In genomic region chr12:70709022-70709421, GRCh38 we compare ENCODE assay signal across 1 cellular context.
TF ChIP-seq lines count a peak whose summit lies in the region.

No MANE protein-coding gene starts in this region.

TF ChIP-seq in K562, 482 proteins besides CTCF, POLR2A, EP300 and RAD21 (continued from another document):
- TF ChIP-seq, protein P1, sequence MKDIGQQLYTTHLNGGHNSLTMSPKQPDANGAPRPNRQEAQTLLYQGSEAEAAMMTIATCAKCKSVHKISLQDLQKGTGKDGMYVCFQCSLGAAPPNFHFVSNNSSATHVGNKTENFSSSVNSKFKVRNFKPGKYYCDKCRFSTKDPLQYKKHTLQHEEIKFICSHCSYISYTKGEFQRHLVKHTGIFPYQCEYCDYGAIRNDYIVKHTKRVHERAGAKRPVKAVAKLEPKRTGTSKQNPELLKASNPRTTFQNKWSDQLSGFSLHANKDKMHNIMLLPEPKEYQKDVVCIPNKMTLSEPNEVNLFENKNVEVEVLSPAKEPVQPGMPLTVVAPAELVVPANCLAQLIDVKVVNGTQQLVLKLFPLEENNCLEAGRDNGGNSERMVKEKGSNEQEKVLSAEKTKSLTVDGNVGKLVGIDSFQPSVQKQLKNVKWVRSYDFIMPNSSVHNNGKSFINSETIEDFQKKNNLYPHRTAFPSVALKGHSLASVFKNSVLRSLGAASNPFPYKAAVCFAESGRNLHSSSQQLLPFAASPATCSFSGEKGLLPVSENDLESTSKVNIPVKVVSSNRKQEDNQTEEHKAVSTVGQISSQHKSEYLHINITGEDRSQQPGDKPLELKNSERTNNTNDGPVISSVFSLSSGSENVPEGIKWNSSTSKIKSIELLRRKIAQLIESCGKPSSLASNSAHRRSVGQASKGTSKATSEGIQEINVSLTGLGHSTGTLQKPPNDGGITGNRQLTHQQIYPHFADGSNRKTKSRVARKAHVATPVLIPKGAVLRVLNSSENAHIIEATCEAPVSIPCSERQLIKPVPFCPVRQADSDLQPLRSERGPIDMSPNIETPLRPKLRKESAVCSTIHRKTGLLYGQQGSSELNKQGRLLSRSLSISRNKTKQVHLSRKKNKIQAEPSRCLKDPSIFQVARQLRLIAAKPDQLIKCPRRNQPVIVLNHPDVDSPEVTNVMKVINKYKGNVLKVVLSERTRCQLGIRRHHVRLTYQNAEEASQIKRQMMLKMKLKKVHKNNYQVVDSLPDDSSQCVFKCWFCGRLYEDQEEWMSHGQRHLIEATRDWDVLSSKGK (CRISPR knock-in tag; IDR thresholded peaks at IDR 0.05) = no peak
- TF ChIP-seq RFX1 (IDR thresholded peaks at IDR 0.05) (no peak), ZKSCAN8 (CRISPR knock-in tag; IDR thresholded peaks at IDR 0.05) (no peak), ZNF324 (CRISPR knock-in tag; IDR thresholded peaks at IDR 0.05) (peak; percentile 69), ZNF707 (CRISPR knock-in tag; conservative IDR thresholded peaks at IDR 0.05) (no peak)
- TF ChIP-seq, protein P2, sequence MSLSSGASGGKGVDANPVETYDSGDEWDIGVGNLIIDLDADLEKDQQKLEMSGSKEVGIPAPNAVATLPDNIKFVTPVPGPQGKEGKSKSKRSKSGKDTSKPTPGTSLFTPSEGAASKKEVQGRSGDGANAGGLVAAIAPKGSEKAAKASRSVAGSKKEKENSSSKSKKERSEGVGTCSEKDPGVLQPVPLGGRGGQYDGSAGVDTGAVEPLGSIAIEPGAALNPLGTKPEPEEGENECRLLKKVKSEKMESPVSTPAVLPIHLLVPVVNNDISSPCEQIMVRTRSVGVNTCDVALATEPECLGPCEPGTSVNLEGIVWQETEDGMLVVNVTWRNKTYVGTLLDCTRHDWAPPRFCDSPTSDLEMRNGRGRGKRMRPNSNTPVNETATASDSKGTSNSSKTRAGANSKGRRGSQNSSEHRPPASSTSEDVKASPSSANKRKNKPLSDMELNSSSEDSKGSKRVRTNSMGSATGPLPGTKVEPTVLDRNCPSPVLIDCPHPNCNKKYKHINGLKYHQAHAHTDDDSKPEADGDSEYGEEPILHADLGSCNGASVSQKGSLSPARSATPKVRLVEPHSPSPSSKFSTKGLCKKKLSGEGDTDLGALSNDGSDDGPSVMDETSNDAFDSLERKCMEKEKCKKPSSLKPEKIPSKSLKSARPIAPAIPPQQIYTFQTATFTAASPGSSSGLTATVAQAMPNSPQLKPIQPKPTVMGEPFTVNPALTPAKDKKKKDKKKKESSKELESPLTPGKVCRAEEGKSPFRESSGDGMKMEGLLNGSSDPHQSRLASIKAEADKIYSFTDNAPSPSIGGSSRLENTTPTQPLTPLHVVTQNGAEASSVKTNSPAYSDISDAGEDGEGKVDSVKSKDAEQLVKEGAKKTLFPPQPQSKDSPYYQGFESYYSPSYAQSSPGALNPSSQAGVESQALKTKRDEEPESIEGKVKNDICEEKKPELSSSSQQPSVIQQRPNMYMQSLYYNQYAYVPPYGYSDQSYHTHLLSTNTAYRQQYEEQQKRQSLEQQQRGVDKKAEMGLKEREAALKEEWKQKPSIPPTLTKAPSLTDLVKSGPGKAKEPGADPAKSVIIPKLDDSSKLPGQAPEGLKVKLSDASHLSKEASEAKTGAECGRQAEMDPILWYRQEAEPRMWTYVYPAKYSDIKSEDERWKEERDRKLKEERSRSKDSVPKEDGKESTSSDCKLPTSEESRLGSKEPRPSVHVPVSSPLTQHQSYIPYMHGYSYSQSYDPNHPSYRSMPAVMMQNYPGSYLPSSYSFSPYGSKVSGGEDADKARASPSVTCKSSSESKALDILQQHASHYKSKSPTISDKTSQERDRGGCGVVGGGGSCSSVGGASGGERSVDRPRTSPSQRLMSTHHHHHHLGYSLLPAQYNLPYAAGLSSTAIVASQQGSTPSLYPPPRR (CRISPR knock-in tag; IDR thresholded peaks at IDR 0.05; ENCODE audit: borderline replicate concordance) = no peak
